Comparison of ENCODE assay signal across 1 cellular context in the genomic region with DNA sequence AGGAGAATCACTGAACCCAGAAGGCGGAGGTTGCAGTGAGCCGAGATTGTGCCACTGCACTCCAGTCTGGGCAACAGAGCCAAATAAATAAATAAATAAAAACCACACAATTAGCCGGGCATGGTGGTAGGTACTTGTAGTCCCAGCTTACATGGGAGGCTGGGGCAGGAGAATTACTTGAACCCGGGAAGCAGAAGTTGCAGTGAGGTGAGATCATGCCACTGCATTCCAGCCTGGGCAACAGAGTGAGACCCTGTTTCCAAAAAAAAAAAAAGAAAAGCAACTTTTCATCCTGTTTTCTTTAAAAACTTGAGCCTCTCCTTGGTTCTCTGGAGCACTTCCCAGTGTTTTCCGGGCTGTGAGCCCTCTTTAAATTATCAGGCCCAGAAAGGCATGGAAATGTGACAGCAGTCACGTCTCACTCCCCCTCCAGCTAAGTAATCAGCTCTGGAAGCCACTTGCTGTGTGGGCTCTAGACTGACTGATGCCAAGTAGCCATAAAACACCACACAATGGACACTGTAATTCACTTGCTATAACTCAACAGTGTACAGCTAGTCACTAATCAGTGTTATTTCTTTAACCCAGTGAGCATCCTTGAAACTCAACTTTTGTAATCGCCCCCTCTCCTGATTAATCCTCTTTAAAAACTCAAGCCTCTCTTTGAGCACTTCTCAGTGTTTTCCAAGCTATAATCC.
TF ChIP-seq lines count a peak whose summit lies in the region.

No MANE protein-coding gene starts in this region.

TF ChIP-seq in HEK293, 187 proteins besides CTCF, POLR2A, EP300 and RAD21 (continued from another document):
- TF ChIP-seq, protein P1, sequence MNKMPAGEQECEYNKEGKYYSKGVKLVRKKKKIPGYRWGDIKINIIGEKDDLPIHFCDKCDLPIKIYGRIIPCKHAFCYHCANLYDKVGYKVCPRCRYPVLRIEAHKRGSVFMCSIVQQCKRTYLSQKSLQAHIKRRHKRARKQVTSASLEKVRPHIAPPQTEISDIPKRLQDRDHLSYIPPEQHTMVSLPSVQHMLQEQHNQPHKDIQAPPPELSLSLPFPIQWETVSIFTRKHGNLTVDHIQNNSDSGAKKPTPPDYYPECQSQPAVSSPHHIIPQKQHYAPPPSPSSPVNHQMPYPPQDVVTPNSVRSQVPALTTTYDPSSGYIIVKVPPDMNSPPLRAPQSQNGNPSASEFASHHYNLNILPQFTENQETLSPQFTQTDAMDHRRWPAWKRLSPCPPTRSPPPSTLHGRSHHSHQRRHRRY (tag by site-specific recombination; IDR thresholded peaks at IDR 0.05): no peak
- TF ChIP-seq MYNN (tag by site-specific recombination; IDR thresholded peaks at IDR 0.05; ENCODE audit: borderline replicate concordance) (no peak), PRDM1 (tag by site-specific recombination; IDR thresholded peaks at IDR 0.05) (no peak), ZNF37A (tag by site-specific recombination; IDR thresholded peaks at IDR 0.05) (no peak), ZNF426 (tag by site-specific recombination; IDR thresholded peaks at IDR 0.05) (no peak), ZNF10 (tag by site-specific recombination; IDR thresholded peaks at IDR 0.05) (peak; percentile 75), ZNF146 (tag by site-specific recombination; IDR thresholded peaks at IDR 0.05) (no peak), GLIS1 (tag by site-specific recombination; IDR thresholded peaks at IDR 0.05) (peak; percentile 54), BCL11B (tag by site-specific recombination; IDR thresholded peaks at IDR 0.05; ENCODE audit: low read depth) (no peak), OSR2 (tag by site-specific recombination; IDR thresholded peaks at IDR 0.05) (peak; percentile 81)
- TF ChIP-seq, protein P2, sequence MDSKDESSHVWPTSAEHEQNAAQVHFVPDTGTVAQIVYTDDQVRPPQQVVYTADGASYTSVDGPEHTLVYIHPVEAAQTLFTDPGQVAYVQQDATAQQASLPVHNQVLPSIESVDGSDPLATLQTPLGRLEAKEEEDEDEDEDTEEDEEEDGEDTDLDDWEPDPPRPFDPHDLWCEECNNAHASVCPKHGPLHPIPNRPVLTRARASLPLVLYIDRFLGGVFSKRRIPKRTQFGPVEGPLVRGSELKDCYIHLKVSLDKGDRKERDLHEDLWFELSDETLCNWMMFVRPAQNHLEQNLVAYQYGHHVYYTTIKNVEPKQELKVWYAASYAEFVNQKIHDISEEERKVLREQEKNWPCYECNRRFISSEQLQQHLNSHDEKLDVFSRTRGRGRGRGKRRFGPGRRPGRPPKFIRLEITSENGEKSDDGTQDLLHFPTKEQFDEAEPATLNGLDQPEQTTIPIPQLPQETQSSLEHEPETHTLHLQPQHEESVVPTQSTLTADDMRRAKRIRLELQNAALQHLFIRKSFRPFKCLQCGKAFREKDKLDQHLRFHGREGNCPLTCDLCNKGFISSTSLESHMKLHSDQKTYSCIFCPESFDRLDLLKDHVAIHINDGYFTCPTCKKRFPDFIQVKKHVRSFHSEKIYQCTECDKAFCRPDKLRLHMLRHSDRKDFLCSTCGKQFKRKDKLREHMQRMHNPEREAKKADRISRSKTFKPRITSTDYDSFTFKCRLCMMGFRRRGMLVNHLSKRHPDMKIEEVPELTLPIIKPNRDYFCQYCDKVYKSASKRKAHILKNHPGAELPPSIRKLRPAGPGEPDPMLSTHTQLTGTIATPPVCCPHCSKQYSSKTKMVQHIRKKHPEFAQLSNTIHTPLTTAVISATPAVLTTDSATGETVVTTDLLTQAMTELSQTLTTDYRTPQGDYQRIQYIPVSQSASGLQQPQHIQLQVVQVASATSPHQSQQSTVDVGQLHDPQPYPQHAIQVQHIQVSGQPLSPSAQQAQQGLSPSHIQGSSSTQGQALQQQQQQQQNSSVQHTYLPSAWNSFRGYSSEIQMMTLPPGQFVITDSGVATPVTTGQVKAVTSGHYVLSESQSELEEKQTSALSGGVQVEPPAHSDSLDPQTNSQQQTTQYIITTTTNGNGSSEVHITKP (tag by site-specific recombination; IDR thresholded peaks at IDR 0.05): no peak
- TF ChIP-seq, protein P3, sequence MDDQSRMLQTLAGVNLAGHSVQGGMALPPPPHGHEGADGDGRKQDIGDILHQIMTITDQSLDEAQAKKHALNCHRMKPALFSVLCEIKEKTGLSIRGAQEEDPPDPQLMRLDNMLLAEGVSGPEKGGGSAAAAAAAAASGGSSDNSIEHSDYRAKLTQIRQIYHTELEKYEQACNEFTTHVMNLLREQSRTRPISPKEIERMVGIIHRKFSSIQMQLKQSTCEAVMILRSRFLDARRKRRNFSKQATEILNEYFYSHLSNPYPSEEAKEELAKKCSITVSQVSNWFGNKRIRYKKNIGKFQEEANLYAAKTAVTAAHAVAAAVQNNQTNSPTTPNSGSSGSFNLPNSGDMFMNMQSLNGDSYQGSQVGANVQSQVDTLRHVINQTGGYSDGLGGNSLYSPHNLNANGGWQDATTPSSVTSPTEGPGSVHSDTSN (CRISPR knock-in tag; IDR thresholded peaks at IDR 0.05): no peak
- TF ChIP-seq, protein P4, sequence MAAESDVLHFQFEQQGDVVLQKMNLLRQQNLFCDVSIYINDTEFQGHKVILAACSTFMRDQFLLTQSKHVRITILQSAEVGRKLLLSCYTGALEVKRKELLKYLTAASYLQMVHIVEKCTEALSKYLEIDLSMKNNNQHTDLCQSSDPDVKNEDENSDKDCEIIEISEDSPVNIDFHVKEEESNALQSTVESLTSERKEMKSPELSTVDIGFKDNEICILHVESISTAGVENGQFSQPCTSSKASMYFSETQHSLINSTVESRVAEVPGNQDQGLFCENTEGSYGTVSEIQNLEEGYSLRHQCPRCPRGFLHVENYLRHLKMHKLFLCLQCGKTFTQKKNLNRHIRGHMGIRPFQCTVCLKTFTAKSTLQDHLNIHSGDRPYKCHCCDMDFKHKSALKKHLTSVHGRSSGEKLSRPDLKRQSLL (tag by site-specific recombination; IDR thresholded peaks at IDR 0.05): peak; percentile 45; the same call in 1 of the 2 replicates
